Comparison of ENCODE assay signal across 15 cellular contexts in genomic region chr5:146475190-146475801, GRCh38. TPM values are rescaled to one million over a fixed set of nuclear protein-coding genes. Genes with fewer than 3 reads are reported as not detected.
DNase-seq lines count a peak whose midpoint lies in the region; ATAC-seq and TF ChIP-seq lines count a peak whose summit lies in the region.
"Had no signal": no experiment of that assay in that cellular context is flagged by ENCODE, and none has a peak within 500 bp of the region (broad histone marks: within the 10 kb centered on the region; RNA-seq: fewer than 3 reads in every experiment).

No MANE protein-coding gene starts in this region.

- DNase-seq in ACHN = peak; percentile 4
- peak; percentile 36 for DNase-seq in RKO (ENCODE audit: low spot score)
- peak; percentile 7 for DNase-seq in fibroblast of pulmonary artery (ENCODE audit: low read depth)
- no peak for DNase-seq in left lung
- no peak for DNase-seq in upper lobe of left lung
- DNase-seq: NCI-H2171, Peyer's patch had no signal

- intact Hi-C loops in left lung (cut with DNase I) = no loop called here

- H3K4me3 ChIP-seq in GM12875 (ENCODE audit: low read depth, low read length) (no peak overlapping the region), fibroblast of pulmonary artery (replicated peaks; ENCODE audit: low read depth, low read length) (no peak overlapping the region), left lung (no peak overlapping the region), upper lobe of left lung (no peak overlapping the region)
- H3K4me3 ChIP-seq: BLaER1 treated with 17β-estradiol and CSF1 and Interleukin-3, amounts not matched to agents 10 nM and 100 nM; Peyer's patch had no signal

- TF ChIP-seq EP300 in upper lobe of left lung (IDR thresholded peaks at IDR 0.05) = no peak

- H3K27ac ChIP-seq in left lung = no peak overlapping the region
- H3K27ac ChIP-seq in upper lobe of left lung = no peak overlapping the region
- H3K27ac ChIP-seq: Peyer's patch had no signal

- H3K9me3 ChIP-seq in left lung (no peaks in the 10 kb centered on the region), upper lobe of left lung (no peaks in the 10 kb centered on the region)
- H3K9me3 ChIP-seq: BLaER1 treated with 17β-estradiol and CSF1 and Interleukin-3, amounts not matched to agents 10 nM and 100 nM; Peyer's patch had no signal

- WGBS in upper lobe of left lung, 2 donors = 83% methylated on average over 4 of the region's 4 CpGs

- ATAC-seq in left lung = no peak
- ATAC-seq in GM19324 (IDR thresholded peaks at IDR 0.05; ENCODE audit: low FRiP score, unreplicated experiment) = no peak
- ATAC-seq in GM18520 (IDR thresholded peaks at IDR 0.05; ENCODE audit: unreplicated experiment) = no peak
- ATAC-seq in upper lobe of left lung (ENCODE audit: low FRiP score in 2 of 2) = no peak

- TF ChIP-seq CTCF in GM12875 (IDR thresholded peaks at IDR 0.05; ENCODE audit: borderline replicate concordance, insufficient read depth, low read depth, low read length) (peak; percentile 32; the same call in 1 of the 2 replicates), fibroblast of pulmonary artery (IDR thresholded peaks at IDR 0.05; ENCODE audit: low read length, missing control alignments) (peak; percentile 49), left lung (IDR thresholded peaks at IDR 0.05) (no peak), upper lobe of left lung (IDR thresholded peaks at IDR 0.05) (no peak)

- no peak for TF ChIP-seq POLR2A in upper lobe of left lung (IDR thresholded peaks at IDR 0.05)

- H3K36me3 ChIP-seq in left lung (peaks cover 3 to 80% of the 10 kb centered on the region in 2 donors), upper lobe of left lung (peaks cover 21 to 76% (median 41%) of the 10 kb centered on the region in 4 donors)

- H3K4me1 ChIP-seq in left lung = no peaks in the 10 kb centered on the region
- H3K4me1 ChIP-seq in upper lobe of left lung = no peaks in the 10 kb centered on the region
- H3K4me1 ChIP-seq: Peyer's patch had no signal

- in situ Hi-C loops in ACHN (cut with HindIII; ENCODE audit: low pct_ligation_motif_present, low pct_unique_long_range_greater_than_20kb, low sequenced_read_pairs) = no loop called here

- H3K27me3 ChIP-seq in left lung (no peaks in the 10 kb centered on the region), upper lobe of left lung (no peaks in the 10 kb centered on the region)
- H3K27me3 ChIP-seq: BLaER1 treated with 17β-estradiol and CSF1 and Interleukin-3, amounts not matched to agents 10 nM and 100 nM; Peyer's patch had no signal

RNA-seq across cellular contexts. Expression of gene TCERG1, which starts 28.2 kb away (rescaled TPM):
- total RNA-seq in left lung = 10 to 100 TPM; 34.0 to 48.9 TPM
- 100 to 1,000 TPM in 1 of 6 donors, 10 to 100 TPM in 5; 34.3 to 110 (median 53.3) TPM for total RNA-seq in upper lobe of left lung

RNA-seq across cellular contexts. Expression of gene GPR151, which starts 40.7 kb away (rescaled TPM):
- total RNA-seq in left lung (not detected), upper lobe of left lung (not detected)
- total RNA-seq: activated CD8-positive, alpha-beta memory T cell treated with anti-CD3 and anti-CD28 coated beads for 36 hours; dermis microvascular lymphatic vessel endothelial cell; left lobe of liver; Peyer's patch; urinary bladder had no signal

Comparison
In these comparisons a context has a peak if more than half of its experiments do, and no peak if none do; other contexts are left out.
1. DNase-seq: peak in ACHN (single experiment), RKO (single experiment) and fibroblast of pulmonary artery (single experiment); none in left lung (0 of 2) and upper lobe of left lung (0 of 2).
2. CTCF ChIP-seq: peak in GM12875 (single experiment) and fibroblast of pulmonary artery (single experiment); none in left lung (0 of 2) and upper lobe of left lung (0 of 6).